Comparison of ENCODE assay signal across 8 cellular contexts in genomic region chr6:30212865-30213653, GRCh38. TPM values are rescaled to one million over a fixed set of nuclear protein-coding genes. Genes with fewer than 3 reads are reported as not detected.
DNase-seq lines count a peak whose midpoint lies in the region; ATAC-seq, FAIRE-seq and TF ChIP-seq lines count a peak whose summit lies in the region.

TSS of gene TRIM26 (minus strand) at chr6:30213406. CDS start at chr6:30199103, 14,303 bp downstream.

- H3K9me3 ChIP-seq in pancreas (no peaks in the 10 kb centered on the region), tibial artery (no peaks in the 10 kb centered on the region)

- peak within 1 kb of the TSS; percentile 94 for H3K4me3 ChIP-seq in GM12865 (ENCODE audit: low read depth, low read length)
- peak within 1 kb of the TSS; percentile 73 to 95 (median 80) for H3K4me3 ChIP-seq in pancreas
- peak within 1 kb of the TSS; percentile 71 for H3K4me3 ChIP-seq in tibial artery

- no peaks in the 10 kb centered on the region for H3K27me3 ChIP-seq in pancreas
- no peaks in the 10 kb centered on the region for H3K27me3 ChIP-seq in tibial artery

- WGBS in pancreas, 2 donors, result 0% methylated on average over 49 to 59 of the region's 59 CpGs

- peak; percentile 85 for ATAC-seq in HG02763 (IDR thresholded peaks at IDR 0.05; ENCODE audit: unreplicated experiment)
- ATAC-seq in activated naive CD8-positive, alpha-beta T cell treated with anti-CD3 and anti-CD28 coated beads, Interleukin-2, amount 50 U/mL, for 24 hours, result peak; percentile 89
- peak; percentile 97 for ATAC-seq in Right ventricle myocardium superior (ENCODE audit: poor library complexity)
- peak; percentile 90 to 98 (median 94) for ATAC-seq in pancreas

- peaks cover 55% of the 10 kb centered on the region for H3K4me1 Mint-ChIP-seq in activated naive CD8-positive, alpha-beta T cell treated with anti-CD3 and anti-CD28 coated beads, Interleukin-2, amount 50 U/mL, for 24 hours

- peaks cover 2% of the 10 kb centered on the region for H3K27me3 Mint-ChIP-seq in activated naive CD8-positive, alpha-beta T cell treated with anti-CD3 and anti-CD28 coated beads, Interleukin-2, amount 50 U/mL, for 24 hours

- H3K36me3 Mint-ChIP-seq in activated naive CD8-positive, alpha-beta T cell treated with anti-CD3 and anti-CD28 coated beads, Interleukin-2, amount 50 U/mL, for 24 hours (ENCODE audit: low read depth), result peaks cover 24% of the 10 kb centered on the region

- H3K4me1 ChIP-seq in pancreas, result peaks cover 5 to 25% (median 21%) of the 10 kb centered on the region in 3 donors
- peaks cover 6 to 37% (median 21%) of the 10 kb centered on the region in 4 donors for H3K4me1 ChIP-seq in tibial artery

- H3K9me3 Mint-ChIP-seq in activated naive CD8-positive, alpha-beta T cell treated with anti-CD3 and anti-CD28 coated beads, Interleukin-2, amount 50 U/mL, for 24 hours, result no peaks in the 10 kb centered on the region

- peak; percentile 96 for FAIRE-seq in pancreas (lab: Jason Lieb, UNC)

- intact Hi-C loops in Right ventricle myocardium superior (cut with DNase I), result no loop called here
- intact Hi-C loops in pancreas (cut with DNase I), result no loop called here
- intact Hi-C loops in tibial artery (cut with DNase I; ENCODE audit: low total_unique reads), result loop anchor here (10.0 kb wide), 2 partner anchors 112 to 182 kb away; partner anchors contain the start of gene TRIM39

- H3K27ac Mint-ChIP-seq in activated naive CD8-positive, alpha-beta T cell treated with anti-CD3 and anti-CD28 coated beads, Interleukin-2, amount 50 U/mL, for 24 hours, result peak within 1 kb of the TSS; percentile 99

- DNase-seq in GM12865 (ENCODE audit: low read depth) (peak; percentile 98), NCI-H1417 treated with DMSO at 0.1 percent for 48 hours (lab: John Stamatoyannopoulos, UW) (peak; percentile 82), SW480 (ENCODE audit: low spot score) (peak; percentile 94), Right ventricle myocardium superior (peak; percentile 97), pancreas (peak; percentile 95 to 98 (median 97)), tibial artery (peak; percentile 97 to 99)
- DNase-seq in activated naive CD8-positive, alpha-beta T cell treated with anti-CD3 and anti-CD28 coated beads, Interleukin-2, amount 50 U/mL, for 24 hours, result peak; percentile 95

- H3K27ac ChIP-seq in pancreas (peak within 1 kb of the TSS; percentile 86 to 99 (median 96)), tibial artery (peak within 1 kb of the TSS; percentile 89 to 90)

- H3K36me3 ChIP-seq in pancreas (no peaks in the 10 kb centered on the region), tibial artery (no peaks in the 10 kb centered on the region)

- H3K4me3 Mint-ChIP-seq in activated naive CD8-positive, alpha-beta T cell treated with anti-CD3 and anti-CD28 coated beads, Interleukin-2, amount 50 U/mL, for 24 hours, result peak within 1 kb of the TSS; percentile 92

- TF ChIP-seq CTCF in GM12865 (IDR thresholded peaks at IDR 0.05; ENCODE audit: insufficient read depth, low read depth, low read length, missing control alignments) (no peak), pancreas (IDR thresholded peaks at IDR 0.05) (no peak), tibial artery (IDR thresholded peaks at IDR 0.05) (no peak)

RNA-seq across cellular contexts. Expression of gene TRIM26, which starts in this region (rescaled TPM):
- total RNA-seq in Right ventricle myocardium superior (17.8 TPM), pancreas (10 to 100 TPM; 12.1 to 25.3 (median 18.7) TPM)
- 10 to 100 TPM; 24.6 to 25.8 TPM for polyA plus RNA-seq in pancreas

Comparison
In these comparisons a context has a peak if more than half of its experiments do, and no peak if none do; other contexts are left out.
1. Peak in every context shown above with its lines: DNase-seq, ATAC-seq, H3K4me3 ChIP-seq and H3K27ac ChIP-seq.